Comparison of ENCODE assay signal across 8 cellular contexts in genomic region chr1:155859234-155859829, GRCh38. TPM values are rescaled to one million over a fixed set of nuclear protein-coding genes. Genes with fewer than 3 reads are reported as not detected.
DNase-seq lines count a peak whose midpoint lies in the region; ATAC-seq and TF ChIP-seq lines count a peak whose summit lies in the region.

TSS of gene SYT11 (plus strand) at chr1:155859567. CDS start at chr1:155859762, 195 bp downstream.

- H3K9me3 Mint-ChIP-seq in type B pancreatic cell, result no peaks in the 10 kb centered on the region

- H3K9me3 ChIP-seq in heart right ventricle, result no peaks in the 10 kb centered on the region

- H3K27ac Mint-ChIP-seq in type B pancreatic cell, result peak within 1 kb of the TSS; percentile 83

- H3K27me3 ChIP-seq in heart right ventricle, result no peaks in the 10 kb centered on the region

- 1 to 2% methylated on average over 33 of the region's 33 CpGs for WGBS in heart right ventricle, 2 donors

- H3K4me1 ChIP-seq in heart right ventricle, result peaks cover 0 to 50% (median 47%) of the 10 kb centered on the region in 9 donors

- peaks cover 13% of the 10 kb centered on the region for H3K4me1 Mint-ChIP-seq in type B pancreatic cell (ENCODE audit: unreplicated experiment)

- H3K36me3 Mint-ChIP-seq in type B pancreatic cell, result peaks cover 9% of the 10 kb centered on the region

- peak within 1 kb of the TSS; percentile 89 for H3K4me3 Mint-ChIP-seq in type B pancreatic cell

- TF ChIP-seq POLR2A in GM15510 (IDR thresholded peaks at IDR 0.05; ENCODE audit: borderline replicate concordance, extremely low read depth, insufficient read length), result peak; percentile 9

- peaks cover 22% of the 10 kb centered on the region for H3K27me3 Mint-ChIP-seq in type B pancreatic cell

- DNase-seq in NCI-H187 treated with DMSO at 0.1 percent for 48 hours (lab: John Stamatoyannopoulos, UW) (peak; percentile 98), T-helper 2 cell (peak; percentile 82 to 96 (median 89)), amygdala (lab: John Stamatoyannopoulos, UW) (peak; percentile 49 to 98 (median 92)), heart right ventricle (peak; percentile 95 to 96), pons (ENCODE audit: low spot score) (peak; percentile 99), type B pancreatic cell (ENCODE audit: extremely low spot score, unreplicated experiment) (peak; percentile 89)

- TF ChIP-seq CTCF in heart right ventricle (IDR thresholded peaks at IDR 0.05) (peak in 5 of 9 donors; percentile 11 to 38 (median 18)), type B pancreatic cell (conservative IDR thresholded peaks at IDR 0.05) (no peak)

- peaks cover 0 to 16% (median 8%) of the 10 kb centered on the region in 9 donors for H3K36me3 ChIP-seq in heart right ventricle

- intact Hi-C loops in heart right ventricle (cut with DNase I), result loop anchor here in 3 of 10 donors (5.0 kb wide), 2 partner anchors 38 to 53 kb away; partner anchors contain the start of gene RIT1 (in 2 of the 3)

- H3K4me3 ChIP-seq in heart right ventricle, result peak within 1 kb of the TSS; percentile 11 to 59 (median 52)

- ATAC-seq in HG02938 (IDR thresholded peaks at IDR 0.05; ENCODE audit: unreplicated experiment) (peak; percentile 58), heart right ventricle (peak; percentile 87 to 93 (median 92))

- peak within 1 kb of the TSS; percentile 81 to 96 (median 94) for H3K27ac ChIP-seq in heart right ventricle

RNA-seq across cellular contexts. Expression of gene SYT11, which starts in this region (rescaled TPM):
- total RNA-seq in heart right ventricle, result 10 to 100 TPM in 9 of 10 donors, 1 to 10 TPM in 1; 9.2 to 19.4 (median 12.8) TPM
- polyA plus RNA-seq in heart right ventricle, result 1 to 10 TPM; 1.8 to 9.5 TPM
- total RNA-seq in type B pancreatic cell (ENCODE audit: low replicate concordance), result 0.74 and 2.3 TPM in 2 replicates

Comparison
In these comparisons a context has a peak if more than half of its experiments do, and no peak if none do; other contexts are left out.
1. Peak in every context shown above with its lines: DNase-seq, ATAC-seq, H3K4me3 ChIP-seq and H3K27ac ChIP-seq.